16 cellular contexts compared by ENCODE assay signal in the genomic region with DNA sequence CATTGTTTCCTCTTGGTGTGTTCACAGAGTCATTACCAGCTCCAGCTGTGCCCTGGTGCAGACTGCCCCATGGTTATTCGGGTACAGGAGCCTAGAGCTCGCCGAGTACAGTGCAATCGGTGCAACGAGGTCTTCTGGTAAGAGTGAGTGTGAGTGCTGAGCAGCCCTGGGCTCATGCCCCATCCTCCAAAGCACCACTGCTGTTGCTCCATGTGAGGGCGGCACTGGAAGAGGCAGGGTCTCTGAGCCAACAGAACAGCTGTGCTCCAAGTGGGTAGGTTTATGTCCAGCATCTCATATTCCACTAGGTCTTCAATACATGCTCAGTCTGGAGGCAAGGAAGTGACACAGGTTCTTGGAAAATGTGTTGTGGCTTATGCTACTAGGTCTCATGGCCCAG. TPM values are rescaled to one million over a fixed set of nuclear protein-coding genes. Genes with fewer than 3 reads are reported as not detected.
DNase-seq lines count a peak whose midpoint lies in the region; FAIRE-seq and TF ChIP-seq lines count a peak whose summit lies in the region.
"Had no signal": no experiment of that assay in that cellular context is flagged by ENCODE, and none has a peak within 500 bp of the region (broad histone marks: within the 10 kb centered on the region; RNA-seq: fewer than 3 reads in every experiment).

No MANE protein-coding gene starts in this region.

- peak overlapping the region; percentile 11 for H3K27ac Mint-ChIP-seq in activated naive CD4-positive, alpha-beta T cell treated with anti-CD3 and anti-CD28 coated beads, Interleukin-2, amount 10 ng/mL, durations not matched to agents 7 days and 5 days
- no peak overlapping the region for H3K27ac Mint-ChIP-seq in T-helper 2 cell treated with Interferon-gamma antibody and Interleukin-4, amounts not matched to agents 5 μg/mL and 100 μg/mL, for 36 hours
- H3K27ac Mint-ChIP-seq: B cell; CD4-positive, alpha-beta T cell had no signal

- no peak overlapping the region for H3K27ac ChIP-seq in trophoblast cell (ENCODE audit: low read depth, low read length)

- H3K14ac ChIP-seq in trophoblast cell (ENCODE audit: low read length) = no peak overlapping the region

- no peak overlapping the region for H2BK5ac ChIP-seq in trophoblast cell (ENCODE audit: low read depth, low read length, poor library complexity)

- no peak overlapping the region for H2AFZ ChIP-seq in trophoblast cell (ENCODE audit: insufficient read depth, low read length, poor library complexity)

- no peak overlapping the region for H3K9ac ChIP-seq in trophoblast cell (ENCODE audit: low read length)

- H3K9me3 ChIP-seq in trophoblast cell (ENCODE audit: insufficient read depth, low read depth, low read length) = no peaks in the 10 kb centered on the region

- CTCF ChIA-PET in activated naive CD4-positive, alpha-beta T cell treated with anti-CD3 and anti-CD28 coated beads, Interleukin-2, amount 10 ng/mL, durations not matched to agents 7 days and 5 days (lab: Charles Lee) = interaction anchor here (1.2 kb wide), 1 partner anchor 231 kb away, joined by 3 read pairs; no protein-coding TSS in a partner anchor

- DNase-seq in activated naive CD4-positive, alpha-beta T cell treated with anti-CD3 and anti-CD28 coated beads, Interleukin-2, amount 10 ng/mL, durations not matched to agents 7 days and 5 days = no peak
- no peak for DNase-seq in activated naive CD4-positive, alpha-beta T cell (lab: John Stamatoyannopoulos, UW)
- DNase-seq in bronchial epithelial cell (ENCODE audit: low read depth) (no peak), trophoblast cell (no peak), hepatic stellate cell (ENCODE audit: low spot score) (no peak), DMS 273 (lab: John Stamatoyannopoulos, UW; ENCODE audit: unreplicated experiment) (no peak)
- DNase-seq in T-helper 2 cell treated with Interferon-gamma antibody and Interleukin-4, amounts not matched to agents 5 μg/mL and 100 μg/mL, for 36 hours (ENCODE audit: low spot score) = no peak
- DNase-seq: C1 segment of cervical spinal cord; Calu3; CD4-positive, alpha-beta T cell; DMS79 had no signal

- no peaks in the 10 kb centered on the region for H3K4me1 ChIP-seq in trophoblast cell (ENCODE audit: control insufficient read depth in 1 of 2, insufficient read depth in 2 of 2, low read length in 2 of 2)

- no peak overlapping the region for H2BK120ac ChIP-seq in trophoblast cell (ENCODE audit: insufficient read depth, low read length, poor library complexity)

- FAIRE-seq in bronchial epithelial cell (lab: Jason Lieb, UNC) = peak; percentile 83
- FAIRE-seq: A204.1, GM12878, GM18507, H54 had no signal

- no peak overlapping the region for H3K4ac ChIP-seq in trophoblast cell (ENCODE audit: low read depth, low read length)

- H3K27me3 Mint-ChIP-seq in activated naive CD4-positive, alpha-beta T cell treated with anti-CD3 and anti-CD28 coated beads, Interleukin-2, amount 10 ng/mL, durations not matched to agents 7 days and 5 days = no peaks in the 10 kb centered on the region
- H3K27me3 Mint-ChIP-seq in T-helper 2 cell treated with Interferon-gamma antibody and Interleukin-4, amounts not matched to agents 5 μg/mL and 100 μg/mL, for 36 hours (ENCODE audit: low read depth) = no peaks in the 10 kb centered on the region
- H3K27me3 Mint-ChIP-seq: B cell; CD4-positive, alpha-beta T cell had no signal

- no peak overlapping the region for H4K8ac ChIP-seq in trophoblast cell (ENCODE audit: low read depth, low read length)

- no peak overlapping the region for H3K4me3 ChIP-seq in bronchial epithelial cell (ENCODE audit: low read depth, low read length)
- H3K4me3 ChIP-seq in trophoblast cell (ENCODE audit: low read depth, low read length) = no peak overlapping the region
- H3K4me3 ChIP-seq: GM12878 had no signal

- H2BK12ac ChIP-seq in trophoblast cell (ENCODE audit: low read length) = no peak overlapping the region

- no peak overlapping the region for H3K4me3 Mint-ChIP-seq in activated naive CD4-positive, alpha-beta T cell treated with anti-CD3 and anti-CD28 coated beads, Interleukin-2, amount 10 ng/mL, durations not matched to agents 7 days and 5 days
- H3K4me3 Mint-ChIP-seq in T-helper 2 cell treated with Interferon-gamma antibody and Interleukin-4, amounts not matched to agents 5 μg/mL and 100 μg/mL, for 36 hours = no peak overlapping the region
- H3K4me3 Mint-ChIP-seq: B cell; CD4-positive, alpha-beta T cell had no signal

- H4K91ac ChIP-seq in trophoblast cell (ENCODE audit: low read depth, low read length) = no peak overlapping the region

- H3K9me3 Mint-ChIP-seq in activated naive CD4-positive, alpha-beta T cell treated with anti-CD3 and anti-CD28 coated beads, Interleukin-2, amount 10 ng/mL, durations not matched to agents 7 days and 5 days = no peaks in the 10 kb centered on the region
- no peaks in the 10 kb centered on the region for H3K9me3 Mint-ChIP-seq in T-helper 2 cell treated with Interferon-gamma antibody and Interleukin-4, amounts not matched to agents 5 μg/mL and 100 μg/mL, for 36 hours
- H3K9me3 Mint-ChIP-seq: CD4-positive, alpha-beta T cell had no signal

- H3K23ac ChIP-seq in trophoblast cell (ENCODE audit: low read length) = peak overlapping the region; percentile 17

- H3K4me1 Mint-ChIP-seq in activated naive CD4-positive, alpha-beta T cell treated with anti-CD3 and anti-CD28 coated beads, Interleukin-2, amount 10 ng/mL, durations not matched to agents 7 days and 5 days = peaks cover 14% of the 10 kb centered on the region
- peaks cover 11% of the 10 kb centered on the region for H3K4me1 Mint-ChIP-seq in T-helper 2 cell treated with Interferon-gamma antibody and Interleukin-4, amounts not matched to agents 5 μg/mL and 100 μg/mL, for 36 hours (ENCODE audit: low read depth)
- H3K4me1 Mint-ChIP-seq: B cell had no signal

- TF ChIP-seq CTCF in bronchial epithelial cell (IDR thresholded peaks at IDR 0.05; ENCODE audit: insufficient read depth, low read length, severe bottlenecking) = no peak

- no peak overlapping the region for H4K12ac ChIP-seq in trophoblast cell (ENCODE audit: low read depth, low read length)

- no peaks in the 10 kb centered on the region for H3K79me2 ChIP-seq in trophoblast cell (ENCODE audit: control insufficient read depth, insufficient read depth, low read length, poor library complexity)

- no peak overlapping the region for H3K4me2 ChIP-seq in trophoblast cell (ENCODE audit: low read length)

- no peaks in the 10 kb centered on the region for H3K79me1 ChIP-seq in trophoblast cell (ENCODE audit: low read length)

- H3K36me3 Mint-ChIP-seq in activated naive CD4-positive, alpha-beta T cell treated with anti-CD3 and anti-CD28 coated beads, Interleukin-2, amount 10 ng/mL, durations not matched to agents 7 days and 5 days = peaks cover 48% of the 10 kb centered on the region
- H3K36me3 Mint-ChIP-seq in T-helper 2 cell treated with Interferon-gamma antibody and Interleukin-4, amounts not matched to agents 5 μg/mL and 100 μg/mL, for 36 hours (ENCODE audit: low read depth) = peaks cover 45% of the 10 kb centered on the region

- H3K36me3 ChIP-seq in bronchial epithelial cell (ENCODE audit: control insufficient read depth, insufficient read depth, low read length) = peaks cover 21% of the 10 kb centered on the region
- H3K36me3 ChIP-seq in trophoblast cell (ENCODE audit: control insufficient read depth in 1 of 2, insufficient read depth in 2 of 2, low read length in 2 of 2) = peaks cover 38 to 61% of the 10 kb centered on the region in 2 experiments

- H3K27me3 ChIP-seq in bronchial epithelial cell (ENCODE audit: control insufficient read depth, insufficient read depth, low read length) (no peaks in the 10 kb centered on the region), trophoblast cell (ENCODE audit: insufficient read depth, low read length) (no peaks in the 10 kb centered on the region)

- no CpG with 5 or more reads among the region's 6 CpGs for WGBS in trophoblast cell (ENCODE audit: extremely low coverage, insufficient coverage, insufficient read length)

- no peak overlapping the region for H2AK5ac ChIP-seq in trophoblast cell (ENCODE audit: low read length)

- no peak overlapping the region for H3K18ac ChIP-seq in trophoblast cell (ENCODE audit: low read length)

RNA-seq across cellular contexts. Expression of gene P4HTM, which starts 19.5 kb away (rescaled TPM):
- 15.8 and 28.7 TPM in 2 replicates for total RNA-seq in bronchial epithelial cell
- polyA plus RNA-seq in trophoblast cell (2013) = 7.1 and 7.2 TPM in 2 replicates

RNA-seq across cellular contexts. Expression of gene WDR6, which starts 36.6 kb away (rescaled TPM):
- 31.5 and 61.1 TPM in 2 replicates for total RNA-seq in bronchial epithelial cell
- polyA plus RNA-seq in trophoblast cell (2013) = 72.0 and 72.8 TPM in 2 replicates

RNA-seq across cellular contexts. Expression of gene DALRD3, which starts 47.8 kb away (rescaled TPM):
- 34.2 and 44.0 TPM in 2 replicates for total RNA-seq in bronchial epithelial cell
- polyA plus RNA-seq in trophoblast cell (2013) = 26.4 and 27.5 TPM in 2 replicates

RNA-seq across cellular contexts. Expression of gene NDUFAF3, which starts 51.4 kb away (rescaled TPM):
- total RNA-seq in bronchial epithelial cell = 36.3 and 58.9 TPM in 2 replicates
- 59.8 and 65.4 TPM in 2 replicates for polyA plus RNA-seq in trophoblast cell (2013)

RNA-seq across cellular contexts. Expression of gene ARIH2, which starts 51.9 kb away (rescaled TPM):
- total RNA-seq in bronchial epithelial cell = 119 and 124 TPM in 2 replicates
- polyA plus RNA-seq in trophoblast cell (2013) = 50.1 and 52.1 TPM in 2 replicates
